1 cellular context compared by ENCODE assay signal in the genomic region with DNA sequence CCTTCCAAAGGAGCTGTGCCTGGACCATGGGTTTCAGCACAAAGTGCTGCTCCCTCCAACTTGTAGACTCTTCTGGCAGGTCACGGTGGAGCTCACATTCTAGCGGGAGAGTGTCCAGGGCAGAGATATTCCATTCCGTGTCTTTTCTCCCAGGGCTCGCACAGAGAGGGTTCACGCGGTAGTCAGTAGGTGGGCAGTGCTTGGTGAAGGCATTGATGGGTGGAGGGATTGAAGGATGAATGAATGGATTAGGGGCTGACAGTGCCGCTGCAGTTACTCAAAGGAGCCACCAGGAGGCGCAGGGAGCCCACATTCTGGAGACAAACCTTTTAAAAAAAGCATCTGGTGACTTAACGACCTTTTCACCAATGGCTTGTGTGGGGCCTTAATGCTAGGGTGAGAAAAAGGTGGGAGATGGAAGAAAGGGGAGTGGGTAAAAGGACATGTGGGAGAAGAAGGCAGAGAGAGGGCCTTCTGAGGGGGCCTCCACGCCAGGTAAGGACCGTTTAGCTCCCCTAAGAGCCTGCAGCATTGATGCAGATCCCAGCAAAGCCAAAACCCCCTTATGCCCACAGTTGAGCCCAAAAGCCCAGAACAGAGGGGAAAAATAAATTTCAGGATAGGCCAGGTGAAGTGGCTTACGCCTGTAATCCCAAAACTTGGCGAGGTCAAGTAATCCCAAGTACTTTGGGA.
TF ChIP-seq lines count a peak whose summit lies in the region.

No MANE protein-coding gene starts in this region.

TF ChIP-seq in HCT116, 20 proteins besides CTCF, POLR2A, EP300 and RAD21:
- TF ChIP-seq ZFX (IDR thresholded peaks at IDR 0.05) (no peak), CEBPB (IDR thresholded peaks at IDR 0.05; ENCODE audit: low read depth) (no peak), EZH2phosphoT487 (IDR thresholded peaks at IDR 0.05; ENCODE audit: borderline replicate concordance) (no peak), TCF7L2 (IDR thresholded peaks at IDR 0.05; ENCODE audit: borderline replicate concordance, extremely low read depth, insufficient read depth, insufficient read length) (no peak), SRF (IDR thresholded peaks at IDR 0.05; ENCODE audit: low read depth) (no peak), ELF1 (IDR thresholded peaks at IDR 0.05; ENCODE audit: borderline replicate concordance, low read depth) (no peak)
- TF ChIP-seq, protein P1, sequence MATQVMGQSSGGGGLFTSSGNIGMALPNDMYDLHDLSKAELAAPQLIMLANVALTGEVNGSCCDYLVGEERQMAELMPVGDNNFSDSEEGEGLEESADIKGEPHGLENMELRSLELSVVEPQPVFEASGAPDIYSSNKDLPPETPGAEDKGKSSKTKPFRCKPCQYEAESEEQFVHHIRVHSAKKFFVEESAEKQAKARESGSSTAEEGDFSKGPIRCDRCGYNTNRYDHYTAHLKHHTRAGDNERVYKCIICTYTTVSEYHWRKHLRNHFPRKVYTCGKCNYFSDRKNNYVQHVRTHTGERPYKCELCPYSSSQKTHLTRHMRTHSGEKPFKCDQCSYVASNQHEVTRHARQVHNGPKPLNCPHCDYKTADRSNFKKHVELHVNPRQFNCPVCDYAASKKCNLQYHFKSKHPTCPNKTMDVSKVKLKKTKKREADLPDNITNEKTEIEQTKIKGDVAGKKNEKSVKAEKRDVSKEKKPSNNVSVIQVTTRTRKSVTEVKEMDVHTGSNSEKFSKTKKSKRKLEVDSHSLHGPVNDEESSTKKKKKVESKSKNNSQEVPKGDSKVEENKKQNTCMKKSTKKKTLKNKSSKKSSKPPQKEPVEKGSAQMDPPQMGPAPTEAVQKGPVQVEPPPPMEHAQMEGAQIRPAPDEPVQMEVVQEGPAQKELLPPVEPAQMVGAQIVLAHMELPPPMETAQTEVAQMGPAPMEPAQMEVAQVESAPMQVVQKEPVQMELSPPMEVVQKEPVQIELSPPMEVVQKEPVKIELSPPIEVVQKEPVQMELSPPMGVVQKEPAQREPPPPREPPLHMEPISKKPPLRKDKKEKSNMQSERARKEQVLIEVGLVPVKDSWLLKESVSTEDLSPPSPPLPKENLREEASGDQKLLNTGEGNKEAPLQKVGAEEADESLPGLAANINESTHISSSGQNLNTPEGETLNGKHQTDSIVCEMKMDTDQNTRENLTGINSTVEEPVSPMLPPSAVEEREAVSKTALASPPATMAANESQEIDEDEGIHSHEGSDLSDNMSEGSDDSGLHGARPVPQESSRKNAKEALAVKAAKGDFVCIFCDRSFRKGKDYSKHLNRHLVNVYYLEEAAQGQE (IDR thresholded peaks at IDR 0.05; ENCODE audit: low read depth): no peak
